20 cellular contexts compared by ENCODE assay signal in genomic region chr14:79514700-79515099, GRCh38.
DNase-seq lines count a peak whose midpoint lies in the region; ATAC-seq and TF ChIP-seq lines count a peak whose summit lies in the region.
"Had no signal": no experiment of that assay in that cellular context is flagged by ENCODE, and none has a peak within 500 bp of the region (broad histone marks: within the 10 kb centered on the region; RNA-seq: fewer than 3 reads in every experiment).

No MANE protein-coding gene starts in this region.

- H2BK12ac ChIP-seq in mesenchymal stem cell (ENCODE audit: low read length in 2 of 2), result no peak overlapping the region

- H3K36me3 ChIP-seq in brain microvascular endothelial cell (replicated peaks) (no peaks in the 10 kb centered on the region), mesenchymal stem cell (ENCODE audit: control insufficient read depth in 1 of 2, insufficient read depth in 2 of 2, low read depth in 1 of 2, low read length in 2 of 2) (no peaks in the 10 kb centered on the region)
- H3K36me3 ChIP-seq: ascending aorta, left ventricle myocardium inferior, Peyer's patch had no signal

- peaks cover 8% of the 10 kb centered on the region for H3K4me1 ChIP-seq in mesenchymal stem cell (ENCODE audit: control insufficient read depth, insufficient read depth, low read depth, low read length)
- H3K4me1 ChIP-seq: ascending aorta, left ventricle myocardium inferior, Peyer's patch had no signal

- H2AK5ac ChIP-seq in mesenchymal stem cell (ENCODE audit: low read length, severe bottlenecking), result no peak overlapping the region

- no peak overlapping the region for H2AFZ ChIP-seq in mesenchymal stem cell (ENCODE audit: low read depth, low read length)

- ATAC-seq in GM18502 (IDR thresholded peaks at IDR 0.05; ENCODE audit: poor library complexity, unreplicated experiment), result no peak
- no peak for ATAC-seq in GM21360 (IDR thresholded peaks at IDR 0.05; ENCODE audit: unreplicated experiment)
- ATAC-seq: natural killer cell treated with Interleukin-12 subunit alpha and Interleukin-12 subunit beta and Interleukin-15 and Interleukin-18, amount 100 ng/mL, for 72 hours had no signal

- no peak overlapping the region for H3K4me3 ChIP-seq in brain microvascular endothelial cell (ENCODE audit: low read depth, low read length)
- no peak overlapping the region for H3K4me3 ChIP-seq in mesenchymal stem cell (ENCODE audit: insufficient read depth in 1 of 2, low read depth in 1 of 2, low read length in 2 of 2)
- H3K4me3 ChIP-seq: ascending aorta, left ventricle myocardium inferior, Peyer's patch had no signal

- H3K27me3 ChIP-seq in brain microvascular endothelial cell (replicated peaks) (no peaks in the 10 kb centered on the region), mesenchymal stem cell (ENCODE audit: control insufficient read depth in 1 of 2, insufficient read depth in 1 of 2, low read length in 2 of 2) (no peaks in the 10 kb centered on the region)
- H3K27me3 ChIP-seq: ascending aorta, Peyer's patch had no signal

- no peak overlapping the region for H2BK15ac ChIP-seq in mesenchymal stem cell (ENCODE audit: low read depth, poor library complexity, severe bottlenecking)

- no peaks in the 10 kb centered on the region for H3K9me3 ChIP-seq in mesenchymal stem cell (ENCODE audit: control insufficient read depth, low read length)
- H3K9me3 ChIP-seq: ascending aorta, left ventricle myocardium inferior, Peyer's patch had no signal

- H3K27ac ChIP-seq in brain microvascular endothelial cell, result peak overlapping the region; percentile 67
- peak overlapping the region; percentile 99 for H3K27ac ChIP-seq in mesenchymal stem cell (ENCODE audit: low read length, poor library complexity, severe bottlenecking)
- H3K27ac ChIP-seq: 22Rv1, ascending aorta, left ventricle myocardium inferior, Peyer's patch had no signal

- no peak overlapping the region for H3K4me3 Mint-ChIP-seq in endothelial cell (ENCODE audit: unreplicated experiment)
- H3K4me3 Mint-ChIP-seq: activated CD4-positive, alpha-beta T cell treated with anti-CD3 and anti-CD28 coated beads, Interleukin-2, amount 10 ng/mL, durations not matched to agents 24 days and 14 days; activated T-helper 1 cell treated with anti-CD3 and anti-CD28 coated beads, Interleukin-12 subunit alpha, Interleukin-12 subunit beta, Interleukin-2, Interleukin-4 antibody, amounts not matched to agents 30 ng/mL and 10 ng/mL and 1 ng/mL, durations not matched to agents 14 hours and 24 hours and 36 hours; IgD-negative memory B cell; natural killer cell treated with Interleukin-12 subunit alpha and Interleukin-12 subunit beta and Interleukin-15 and Interleukin-18, amount 100 ng/mL, for 72 hours had no signal

- H3K14ac ChIP-seq in mesenchymal stem cell (ENCODE audit: low read length in 2 of 2), result no peak overlapping the region

- H2BK120ac ChIP-seq in mesenchymal stem cell (ENCODE audit: low read depth, low read length), result no peak overlapping the region

- DNase-seq in A172 (ENCODE audit: low spot score) (peak; percentile 70), HK-2 (ENCODE audit: unreplicated experiment) (peak; percentile 39), brain microvascular endothelial cell (peak; percentile 76), mesenchymal stem cell (peak; percentile 68), endothelial cell (ENCODE audit: low spot score) (no peak), HuH-7 (ENCODE audit: low spot score) (no peak)
- DNase-seq: activated CD4-positive, alpha-beta T cell treated with anti-CD3 and anti-CD28 coated beads, Interleukin-2, amount 10 ng/mL, durations not matched to agents 24 days and 14 days; head of caudate nucleus; left ventricle myocardium inferior; NCI-H1417; NCI-H524; Peyer's patch; T-helper 2 cell had no signal

- H3K23ac ChIP-seq in mesenchymal stem cell (ENCODE audit: low read length in 2 of 2), result no peak overlapping the region

- H3K4ac ChIP-seq in mesenchymal stem cell (ENCODE audit: low read depth in 1 of 2, low read length in 2 of 2), result no peak overlapping the region

- peaks cover 3% of the 10 kb centered on the region for H3K4me1 Mint-ChIP-seq in endothelial cell (ENCODE audit: unreplicated experiment)
- H3K4me1 Mint-ChIP-seq: activated CD4-positive, alpha-beta T cell treated with anti-CD3 and anti-CD28 coated beads, Interleukin-2, amount 10 ng/mL, durations not matched to agents 24 days and 14 days; IgD-negative memory B cell had no signal

- in situ Hi-C loops in brain microvascular endothelial cell (cut with HindIII; ENCODE audit: low pct_ligation_motif_present, low sequenced_read_pairs), result no loop called here

- no peaks in the 10 kb centered on the region for H3K79me1 ChIP-seq in mesenchymal stem cell (replicated peaks; ENCODE audit: low read length, poor library complexity, severe bottlenecking)

- H4K8ac ChIP-seq in mesenchymal stem cell (ENCODE audit: low read length), result no peak overlapping the region

- H3K27ac Mint-ChIP-seq in endothelial cell (ENCODE audit: unreplicated experiment), result no peak overlapping the region
- H3K27ac Mint-ChIP-seq: activated CD4-positive, alpha-beta T cell treated with anti-CD3 and anti-CD28 coated beads, Interleukin-2, amount 10 ng/mL, durations not matched to agents 24 days and 14 days; activated T-helper 1 cell treated with anti-CD3 and anti-CD28 coated beads, Interleukin-12 subunit alpha, Interleukin-12 subunit beta, Interleukin-2, Interleukin-4 antibody, amounts not matched to agents 30 ng/mL and 10 ng/mL and 1 ng/mL, durations not matched to agents 14 hours and 24 hours and 36 hours; IgD-negative memory B cell; natural killer cell treated with Interleukin-12 subunit alpha and Interleukin-12 subunit beta and Interleukin-15 and Interleukin-18, amount 100 ng/mL, for 72 hours had no signal

- TF ChIP-seq CTCF in brain microvascular endothelial cell (IDR thresholded peaks at IDR 0.05; ENCODE audit: low read depth, low read length, missing control alignments), result no peak
- TF ChIP-seq CTCF in endothelial cell (IDR thresholded peaks at IDR 0.05; ENCODE audit: unreplicated experiment), result no peak

- H3K9me3 Mint-ChIP-seq in endothelial cell (ENCODE audit: unreplicated experiment), result no peaks in the 10 kb centered on the region
- H3K9me3 Mint-ChIP-seq: activated T-helper 1 cell treated with anti-CD3 and anti-CD28 coated beads, Interleukin-12 subunit alpha, Interleukin-12 subunit beta, Interleukin-2, Interleukin-4 antibody, amounts not matched to agents 30 ng/mL and 10 ng/mL and 1 ng/mL, durations not matched to agents 14 hours and 24 hours and 36 hours had no signal

- H3K4me2 ChIP-seq in mesenchymal stem cell (ENCODE audit: low read length, poor library complexity, severe bottlenecking), result peak overlapping the region; percentile 44

- H3K9ac ChIP-seq in mesenchymal stem cell (ENCODE audit: low read length), result no peak overlapping the region

- H3K27me3 Mint-ChIP-seq in endothelial cell (ENCODE audit: unreplicated experiment), result peaks cover 2% of the 10 kb centered on the region
- H3K27me3 Mint-ChIP-seq: activated CD4-positive, alpha-beta T cell treated with anti-CD3 and anti-CD28 coated beads, Interleukin-2, amount 10 ng/mL, durations not matched to agents 24 days and 14 days; IgD-negative memory B cell; natural killer cell treated with Interleukin-12 subunit alpha and Interleukin-12 subunit beta and Interleukin-15 and Interleukin-18, amount 100 ng/mL, for 72 hours had no signal

- no CpG with 5 or more reads among the region's 2 CpGs for WGBS in mesenchymal stem cell

- H3K36me3 Mint-ChIP-seq in endothelial cell (ENCODE audit: low read depth, unreplicated experiment), result no peaks in the 10 kb centered on the region
- H3K36me3 Mint-ChIP-seq: IgD-negative memory B cell; natural killer cell treated with Interleukin-12 subunit alpha and Interleukin-12 subunit beta and Interleukin-15 and Interleukin-18, amount 100 ng/mL, for 72 hours had no signal

- peak overlapping the region; percentile 88 for H2BK5ac ChIP-seq in mesenchymal stem cell (ENCODE audit: low read depth, low read length, poor library complexity, severe bottlenecking)

- H4K91ac ChIP-seq in mesenchymal stem cell (ENCODE audit: low read length), result no peak overlapping the region

- H3K18ac ChIP-seq in mesenchymal stem cell (ENCODE audit: low read depth in 1 of 2, low read length in 2 of 2), result no peak overlapping the region

Comparison
In these comparisons a context has a peak if more than half of its experiments do, and no peak if none do; other contexts are left out.
1. DNase-seq: peak in A172 (single experiment), HK-2 (single experiment), brain microvascular endothelial cell (single experiment) and mesenchymal stem cell (single experiment); none in endothelial cell (single experiment) and HuH-7 (single experiment).